Comparison of ENCODE assay signal across 24 cellular contexts in genomic region chr3:160544837-160545236, GRCh38. TPM values are rescaled to one million over a fixed set of nuclear protein-coding genes. Genes with fewer than 3 reads are reported as not detected.
DNase-seq lines count a peak whose midpoint lies in the region; TF ChIP-seq lines count a peak whose summit lies in the region.
"Had no signal": no experiment of that assay in that cellular context is flagged by ENCODE, and none has a peak within 500 bp of the region (broad histone marks: within the 10 kb centered on the region; RNA-seq: fewer than 3 reads in every experiment).

No MANE protein-coding gene starts in this region.

- peak; percentile 16 for DNase-seq in AG10803 (ENCODE audit: low read depth)
- peak; percentile 21 to 49 for DNase-seq in cardiac fibroblast (ENCODE audit: low read depth in 2 of 2)
- DNase-seq in left kidney (ENCODE audit: low read depth, low spot score): peak; percentile 12
- DNase-seq in NCI-H2227 treated with DMSO at 0.1 percent for 48 hours (lab: John Stamatoyannopoulos, UW): no peak
- no peak for DNase-seq in NCI-H2029 (lab: John Stamatoyannopoulos, UW)
- no peak for DNase-seq in G401 (ENCODE audit: low spot score)
- DNase-seq: body of pancreas; CD4-positive, alpha-beta memory T cell; cortex of kidney; MM.1S; mucosa of descending colon; NCI-H1436 treated with DMSO at 0.1 percent for 48 hours; NCI-H2171; psoas muscle; SHP77 treated with DMSO at 0.1 percent for 48 hours; small intestine; stimulated activated CD4-positive, alpha-beta T cell treated with anti-CD3 and anti-CD28 coated beads, Interleukin-2, amount 100 ng/mL, for 24 hours; stimulated activated naive B cell treated with anti-CD40 and anti-IgM and Interleukin-4, amounts not matched to agents 10 μg/mL and 1 μg/mL and 100 μg/mL, for 72 hours; T-helper 1 cell; testis had no signal

- TF ChIP-seq CTCF in AG10803 (conservative IDR thresholded peaks at IDR 0.05; ENCODE audit: low read length) (no peak), cardiac fibroblast (IDR thresholded peaks at IDR 0.05; ENCODE audit: low read depth, low read length) (no peak)

- no peak for TF ChIP-seq RAD21 in Ishikawa (IDR thresholded peaks at IDR 0.05; ENCODE audit: low read depth)

- in situ Hi-C loops in G401 (cut with HindIII; ENCODE audit: low sequenced_read_pairs): no loop called here

- H3K4me3 ChIP-seq in AG10803 (ENCODE audit: low read length): no peak overlapping the region
- H3K4me3 ChIP-seq in cardiac fibroblast (replicated peaks in 1 of 2; ENCODE audit: low read depth in 2 of 2, low read length in 2 of 2): no peak overlapping the region
- H3K4me3 ChIP-seq: body of pancreas, GM12878, K562, mucosa of descending colon, psoas muscle, testis, vagina had no signal

- no peak for TF ChIP-seq EP300 in Ishikawa (IDR thresholded peaks at IDR 0.05; ENCODE audit: borderline replicate concordance)

TF ChIP-seq in Ishikawa, 13 proteins besides CTCF, POLR2A, EP300 and RAD21:
- TF ChIP-seq TEAD4 (IDR thresholded peaks at IDR 0.05): peak; percentile 34; the same call in 1 of the 2 replicates
- no peak; the same call in 1 of the 2 replicates for TF ChIP-seq FOXM1 (IDR thresholded peaks at IDR 0.05; ENCODE audit: borderline replicate concordance, low read depth)
- TF ChIP-seq NFIC (IDR thresholded peaks at IDR 0.05): peak; percentile 73
TF ChIP-seq in Ishikawa: peak in this region for 2.

RNA-seq across cellular contexts. Expression of gene KPNA4, which starts 20.5 kb away (rescaled TPM):
- total RNA-seq in G401 (2014; rRNA removed; shearing (Covaris generic)): 20.3 and 25.6 TPM in 2 replicates

Comparison
In these comparisons a context has a peak if more than half of its experiments do, and no peak if none do; other contexts are left out.
1. DNase-seq: peak in AG10803 (single experiment), cardiac fibroblast (2 of 2) and left kidney (single experiment); none in NCI-H2227 treated with DMSO at 0.1 percent for 48 hours (single experiment), NCI-H2029 (single experiment) and G401 (single experiment).